17 cellular contexts compared by ENCODE assay signal in the genomic region with DNA sequence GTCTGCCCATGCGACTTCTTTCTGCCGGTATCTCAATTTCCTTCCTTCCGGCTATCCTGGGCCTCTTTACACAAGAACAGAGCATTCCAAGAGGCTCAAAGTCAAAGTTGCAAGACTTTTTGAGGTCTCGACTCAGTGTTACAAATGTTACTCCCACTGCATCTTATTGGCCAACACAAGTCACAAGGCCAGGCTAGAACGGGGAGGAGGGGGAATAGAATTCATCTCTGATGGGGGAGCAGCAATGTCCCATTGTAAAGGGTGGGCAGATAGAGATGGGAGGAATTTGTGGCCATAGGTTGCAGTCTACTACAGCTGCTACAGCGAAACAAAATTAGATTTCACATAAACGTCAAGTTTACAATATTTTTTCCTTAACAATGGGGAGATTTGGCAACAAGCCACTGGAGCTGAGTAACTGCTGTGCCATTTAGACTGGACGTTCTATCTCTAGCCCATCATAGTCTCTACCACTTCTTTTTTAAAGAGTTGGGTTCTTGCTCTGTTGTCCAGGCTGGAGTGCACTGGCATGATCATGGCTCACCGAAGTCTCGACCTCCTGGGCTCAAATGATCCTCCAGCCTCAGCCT. TPM values are rescaled to one million over a fixed set of nuclear protein-coding genes. Genes with fewer than 3 reads are reported as not detected.
A peak's percentile ranks its signal among the peaks of the same experiment; 100 is the strongest.
DNase-seq lines count a peak whose midpoint lies in the region; ATAC-seq and TF ChIP-seq lines count a peak whose summit lies in the region.
"Had no signal": no experiment of that assay in that cellular context is flagged by ENCODE, and none has a peak within 500 bp of the region (broad histone marks: within the 10 kb centered on the region; RNA-seq: fewer than 3 reads in every experiment).

No MANE protein-coding gene starts in this region.

- no peaks in the 10 kb centered on the region for H3K79me2 ChIP-seq in smooth muscle cell (ENCODE audit: low read depth)

- H3K9me3 ChIP-seq in right cardiac atrium (ENCODE audit: control insufficient read depth, low read length): no peaks in the 10 kb centered on the region
- H3K9me3 ChIP-seq in smooth muscle cell (replicated peaks; ENCODE audit: low read depth): no peaks in the 10 kb centered on the region
- H3K9me3 ChIP-seq: adrenal gland, HAP-1, Peyer's patch, testis had no signal

- no peak overlapping the region for H3K27ac ChIP-seq in brain microvascular endothelial cell
- H3K27ac ChIP-seq in right cardiac atrium (ENCODE audit: low read length): no peak overlapping the region
- H3K27ac ChIP-seq in smooth muscle cell (ENCODE audit: low read depth): peak overlapping the region; percentile 60
- H3K27ac ChIP-seq: Peyer's patch, testis had no signal

- H3F3A ChIP-seq in smooth muscle cell (ENCODE audit: low read depth): peaks cover 19% of the 10 kb centered on the region

- DNase-seq in NCI-H226 (peak; percentile 7), brain microvascular endothelial cell (peak; percentile 51), right cardiac atrium (no peak), smooth muscle cell (lab: John Stamatoyannopoulos, UW; ENCODE audit: unreplicated experiment) (no peak), NCI-H2029 treated with DMSO at 0.1 percent for 48 hours (lab: John Stamatoyannopoulos, UW) (no peak)
- no peak for DNase-seq in activated CD4-positive, CD25-positive, alpha-beta regulatory T cell (lab: John Stamatoyannopoulos, UW)
- DNase-seq: activated B cell treated with CpG ODN at 0.5 μM for 24 hours; kidney; NCI-H748 treated with DMSO at 0.1 percent for 48 hours; stimulated activated CD4-positive, alpha-beta T cell treated with anti-CD3 and anti-CD28 coated beads, Interleukin-4, amount 100 ng/mL, for 24 hours; testis had no signal

- in situ Hi-C loops in brain microvascular endothelial cell (cut with HindIII; ENCODE audit: low pct_ligation_motif_present, low sequenced_read_pairs): no loop called here

- WGBS in right cardiac atrium: 45% methylated on average over 10 of the region's 10 CpGs
- WGBS in smooth muscle cell (ENCODE audit: low lambda C conversion rate): 34% methylated on average over 10 of the region's 10 CpGs

- H3K36me3 ChIP-seq in brain microvascular endothelial cell (replicated peaks) (no peaks in the 10 kb centered on the region), smooth muscle cell (ENCODE audit: low read depth) (no peaks in the 10 kb centered on the region)
- H3K36me3 ChIP-seq: adrenal gland, HAP-1, Peyer's patch had no signal

- no peak overlapping the region for H3K9ac ChIP-seq in smooth muscle cell (ENCODE audit: low read depth)

- H4K20me1 ChIP-seq in smooth muscle cell (ENCODE audit: low read depth): no peaks in the 10 kb centered on the region

- peak overlapping the region; percentile 33 for H2AFZ ChIP-seq in smooth muscle cell (ENCODE audit: low read depth)

- ATAC-seq in right cardiac atrium: peak; percentile 71 to 72
- ATAC-seq in HG02588 (IDR thresholded peaks at IDR 0.05; ENCODE audit: unreplicated experiment): no peak
- ATAC-seq: activated T-helper 17 cell treated with anti-CD3 and anti-CD28 coated beads, Interleukin-2, amount 50 U/mL, for 72 hours had no signal

- H3K4me3 ChIP-seq in brain microvascular endothelial cell (ENCODE audit: low read depth, low read length) (no peak overlapping the region), right cardiac atrium (ENCODE audit: low read length) (no peak overlapping the region), smooth muscle cell (no peak overlapping the region)
- H3K4me3 ChIP-seq: adrenal gland, HAP-1, Peyer's patch, testis had no signal

- no peaks in the 10 kb centered on the region for H3K4me1 ChIP-seq in right cardiac atrium (ENCODE audit: control insufficient read depth, insufficient read depth, low read length)
- peaks cover 5% of the 10 kb centered on the region for H3K4me1 ChIP-seq in smooth muscle cell (ENCODE audit: low read depth)
- H3K4me1 ChIP-seq: HAP-1, Peyer's patch had no signal

- H3K27me3 ChIP-seq in brain microvascular endothelial cell (replicated peaks) (no peaks in the 10 kb centered on the region), right cardiac atrium (ENCODE audit: control insufficient read depth, insufficient read depth) (no peaks in the 10 kb centered on the region), smooth muscle cell (ENCODE audit: low read depth) (no peaks in the 10 kb centered on the region)
- H3K27me3 ChIP-seq: Peyer's patch, testis had no signal

- peak overlapping the region; percentile 70 for H3K4me2 ChIP-seq in smooth muscle cell

- intact Hi-C loops in right cardiac atrium (cut with DNase I): no loop called here

- no peak for TF ChIP-seq CTCF in brain microvascular endothelial cell (IDR thresholded peaks at IDR 0.05; ENCODE audit: low read depth, low read length, missing control alignments)
- TF ChIP-seq CTCF in smooth muscle cell (IDR thresholded peaks at IDR 0.05; ENCODE audit: borderline replicate concordance, insufficient read depth, poor library complexity, severe bottlenecking): no peak

RNA-seq across cellular contexts. Expression of gene NYNRIN, which starts 9.4 kb away (rescaled TPM):
- total RNA-seq in right cardiac atrium (10 to 100 TPM in 2 of 4 donors, 1 to 10 TPM in 2; 9.3 to 12.0 (median 10.5) TPM), smooth muscle cell (38.0 and 41.1 TPM in 2 replicates)
- polyA plus RNA-seq in right cardiac atrium (5.1 TPM), smooth muscle cell (29.5 and 30.3 TPM in 2 replicates)

RNA-seq across cellular contexts. Expression of gene NFATC4, which starts 21.4 kb away (rescaled TPM):
- total RNA-seq in right cardiac atrium: 10 to 100 TPM; 15.7 to 40.0 (median 31.0) TPM
- polyA plus RNA-seq in right cardiac atrium: 25.8 TPM
- total RNA-seq in smooth muscle cell: 40.1 and 44.6 TPM in 2 replicates
- 84.7 and 93.3 TPM in 2 replicates for polyA plus RNA-seq in smooth muscle cell
- total RNA-seq: T-helper 1 cell treated with Interleukin-12 subunit alpha and Interleukin-12 subunit beta and Interleukin-4 antibody, amounts not matched to agents 30 ng/mL and 1 ng/mL, for 36 hours had no signal

RNA-seq across cellular contexts. Expression of gene CBLN3, which starts 40.1 kb away (rescaled TPM):
- total RNA-seq in right cardiac atrium: 1 to 10 TPM; 1.6 to 3.1 (median 2.7) TPM
- polyA plus RNA-seq in right cardiac atrium: 1.3 TPM
- total RNA-seq in smooth muscle cell: 1.1 and 3.0 TPM in 2 replicates
- polyA plus RNA-seq in smooth muscle cell: 1.6 and 2.5 TPM in 2 replicates

RNA-seq across cellular contexts. Expression of gene KHNYN, which starts 40.4 kb away (rescaled TPM):
- total RNA-seq in right cardiac atrium (10 to 100 TPM; 23.4 to 27.7 (median 26.0) TPM), smooth muscle cell (43.1 and 55.7 TPM in 2 replicates)
- polyA plus RNA-seq in right cardiac atrium (19.1 TPM), smooth muscle cell (28.2 and 34.8 TPM in 2 replicates)

RNA-seq across cellular contexts. Expression of gene RIPK3, which starts 49.6 kb away (rescaled TPM):
- total RNA-seq in right cardiac atrium (1 to 10 TPM; 2.9 to 7.0 (median 6.4) TPM), smooth muscle cell (1.3 and 1.6 TPM in 2 replicates)
- polyA plus RNA-seq in right cardiac atrium (3.8 TPM), smooth muscle cell (1.2 TPM in 1 of 2 replicates, not detected in the other)

Comparison
In these comparisons a context has a peak if more than half of its experiments do, and no peak if none do; other contexts are left out.
1. DNase-seq: peak in NCI-H226 (single experiment) and brain microvascular endothelial cell (single experiment); none in right cardiac atrium (0 of 3), smooth muscle cell (single experiment), activated CD4-positive, CD25-positive, alpha-beta regulatory T cell (0 of 4) and NCI-H2029 treated with DMSO at 0.1 percent for 48 hours (single experiment).